In genomic region chr16:15613676-15614075, GRCh38 we compare ENCODE assay signal across 20 cellular contexts. TPM values are rescaled to one million over a fixed set of nuclear protein-coding genes. Genes with fewer than 3 reads are reported as not detected.
DNase-seq lines count a peak whose midpoint lies in the region; ATAC-seq and TF ChIP-seq lines count a peak whose summit lies in the region.
"Had no signal": no experiment of that assay in that cellular context is flagged by ENCODE, and none has a peak within 500 bp of the region (broad histone marks: within the 10 kb centered on the region; RNA-seq: fewer than 3 reads in every experiment).

No MANE protein-coding gene starts in this region.

- H3K27ac ChIP-seq in GM23338 (ENCODE audit: low read depth): no peak overlapping the region
- H3K27ac ChIP-seq in testis: no peak overlapping the region
- H3K27ac ChIP-seq: left lung, tibial nerve had no signal

- H4K20me1 ChIP-seq in GM23338 (replicated peaks; ENCODE audit: insufficient read depth): 0 out of 2 replicates have a peak, but pooled peaks cover 4% of the 10 kb centered on the region

- H3K79me2 ChIP-seq in GM23338 (replicated peaks; ENCODE audit: insufficient read depth): no peaks in the 10 kb centered on the region

- H3K4me3 ChIP-seq in GM23338: no peak overlapping the region
- no peak overlapping the region for H3K4me3 ChIP-seq in testis
- H3K4me3 ChIP-seq: left lung, tibial nerve had no signal

- DNase-seq in GM23338 (ENCODE audit: low spot score): peak; percentile 32
- peak; percentile 24 for DNase-seq in M059J (ENCODE audit: low read depth)
- no peak for DNase-seq in central memory CD8-positive, alpha-beta T cell (ENCODE audit: low spot score in 2 of 2)
- no peak for DNase-seq in nephron progenitor cell
- DNase-seq in left lobe of liver (ENCODE audit: low spot score): no peak
- no peak for DNase-seq in DMS114 treated with DMSO at 0.1 percent for 48 hours (lab: John Stamatoyannopoulos, UW; ENCODE audit: unreplicated experiment)
- no peak for DNase-seq in activated naive CD4-positive, alpha-beta T cell treated with anti-CD3 and anti-CD28 coated beads, Interleukin-2, amount 50 U/mL, for 16 hours
- no peak for DNase-seq in testis
- DNase-seq: activated gamma-delta T cell treated with Interleukin-2 at 50 U/mL for 16 hours; amygdala; CD8-positive, alpha-beta memory T cell; central memory CD4-positive, alpha-beta T cell; DMS79; erythroblast; left lung; NCI-H510A; SHP77 treated with DMSO at 0.1 percent for 48 hours; stimulated activated CD4-positive, alpha-beta T cell treated with anti-CD3 and anti-CD28 coated beads, Interleukin-4, amount 100 ng/mL, for 1 hour had no signal

- no peaks in the 10 kb centered on the region for H3F3A ChIP-seq in GM23338 (replicated peaks; ENCODE audit: low read depth)

- 89 to 93% methylated on average over 4 of the region's 4 CpGs for WGBS in testis, 2 donors

- H3K27me3 ChIP-seq in GM23338 (ENCODE audit: insufficient read depth): no peaks in the 10 kb centered on the region
- no peaks in the 10 kb centered on the region for H3K27me3 ChIP-seq in testis
- H3K27me3 ChIP-seq: left lung, tibial nerve had no signal

- intact Hi-C loops in testis (cut with DNase I; ENCODE audit: low total_unique reads): no loop called here

- no peak overlapping the region; the same call in 2 of the 3 replicates for H3K4me3 Mint-ChIP-seq in GM23338
- H3K4me3 Mint-ChIP-seq in central memory CD8-positive, alpha-beta T cell: no peak overlapping the region
- no peak overlapping the region for H3K4me3 Mint-ChIP-seq in nephron progenitor cell
- H3K4me3 Mint-ChIP-seq: CD8-positive, alpha-beta memory T cell; stimulated activated naive CD8-positive, alpha-beta T cell treated with anti-CD3 and anti-CD28 coated beads, Interleukin-15, Interleukin-2, amounts not matched to agents 100 ng/mL and 50 ng/mL, for 24 hours had no signal

- ATAC-seq in GM23338: no peak
- no peak for ATAC-seq in central memory CD8-positive, alpha-beta T cell (replicated peaks; ENCODE audit: extremely low read depth, poor library complexity, severe bottlenecking)
- no peak for ATAC-seq in left lobe of liver
- ATAC-seq: left lung had no signal

- H3K9me2 ChIP-seq in GM23338 (ENCODE audit: insufficient read depth): no peaks in the 10 kb centered on the region

- H3K9me3 Mint-ChIP-seq in GM23338 (no peaks in the 10 kb centered on the region), nephron progenitor cell (no peaks in the 10 kb centered on the region)
- H3K9me3 Mint-ChIP-seq in central memory CD8-positive, alpha-beta T cell: no peaks in the 10 kb centered on the region
- H3K9me3 Mint-ChIP-seq: CD8-positive, alpha-beta memory T cell; stimulated activated naive CD8-positive, alpha-beta T cell treated with anti-CD3 and anti-CD28 coated beads, Interleukin-15, Interleukin-2, amounts not matched to agents 100 ng/mL and 50 ng/mL, for 24 hours had no signal

- no peak for TF ChIP-seq POLR2A in testis (IDR thresholded peaks at IDR 0.05)

- H3K4me1 ChIP-seq in GM23338 (ENCODE audit: insufficient read depth) (no peaks in the 10 kb centered on the region), testis (no peaks in the 10 kb centered on the region)
- H3K4me1 ChIP-seq: left lung, tibial nerve had no signal

- TF ChIP-seq CTCF in GM23338 (conservative IDR thresholded peaks at IDR 0.05; ENCODE audit: low read depth in 2 of 2) (no peak), nephron progenitor cell (IDR thresholded peaks at IDR 0.05) (no peak), testis (IDR thresholded peaks at IDR 0.05) (no peak)

- H3K4me2 ChIP-seq in GM23338: no peak overlapping the region

- H3K36me3 ChIP-seq in GM23338 (ENCODE audit: insufficient read depth) (peaks cover 33% of the 10 kb centered on the region), testis (ENCODE audit: low read depth, missing control alignments) (no peaks in the 10 kb centered on the region)

- no peak overlapping the region for H2AFZ ChIP-seq in GM23338

- H3K27me3 Mint-ChIP-seq in GM23338 (ENCODE audit: insufficient read depth, low read depth, poor library complexity) (no peaks in the 10 kb centered on the region), nephron progenitor cell (ENCODE audit: low read depth, poor library complexity) (no peaks in the 10 kb centered on the region)
- no peaks in the 10 kb centered on the region for H3K27me3 Mint-ChIP-seq in central memory CD8-positive, alpha-beta T cell
- H3K27me3 Mint-ChIP-seq: CD8-positive, alpha-beta memory T cell; stimulated activated naive CD8-positive, alpha-beta T cell treated with anti-CD3 and anti-CD28 coated beads, Interleukin-15, Interleukin-2, amounts not matched to agents 100 ng/mL and 50 ng/mL, for 24 hours had no signal

- H3K27ac Mint-ChIP-seq in GM23338 (no peak overlapping the region), nephron progenitor cell (peak overlapping the region; percentile 7)
- peak overlapping the region; percentile 74 for H3K27ac Mint-ChIP-seq in central memory CD8-positive, alpha-beta T cell (ENCODE audit: low read depth)
- H3K27ac Mint-ChIP-seq: stimulated activated naive CD8-positive, alpha-beta T cell treated with anti-CD3 and anti-CD28 coated beads, Interleukin-15, Interleukin-2, amounts not matched to agents 100 ng/mL and 50 ng/mL, for 24 hours had no signal

- no peaks in the 10 kb centered on the region for H3K9me3 ChIP-seq in testis
- H3K9me3 ChIP-seq: left lung, tibial nerve had no signal

- H3K4me1 Mint-ChIP-seq in GM23338 (no peaks in the 10 kb centered on the region), nephron progenitor cell (peaks cover 5% of the 10 kb centered on the region)
- H3K4me1 Mint-ChIP-seq in central memory CD8-positive, alpha-beta T cell: no peaks in the 10 kb centered on the region
- H3K4me1 Mint-ChIP-seq: CD8-positive, alpha-beta memory T cell had no signal

- H3K36me3 Mint-ChIP-seq in GM23338 (ENCODE audit: low read depth) (peaks cover 64% of the 10 kb centered on the region), nephron progenitor cell (ENCODE audit: low read depth) (peaks cover 83% of the 10 kb centered on the region)
- H3K36me3 Mint-ChIP-seq in central memory CD8-positive, alpha-beta T cell (ENCODE audit: insufficient read depth): peaks cover 79% of the 10 kb centered on the region

TF ChIP-seq in GM23338, 12 proteins besides CTCF, POLR2A, EP300 and RAD21 (continues in another document):
- TF ChIP-seq EZH2 (IDR thresholded peaks at IDR 0.05; ENCODE audit: low read depth, unreplicated experiment) (no peak), POLR2AphosphoS5 (IDR thresholded peaks at IDR 0.05; ENCODE audit: low read depth) (no peak), ZNF331 (CRISPR knock-in tag; IDR thresholded peaks at IDR 0.05; ENCODE audit: low read depth) (no peak), EZH2phosphoT487 (IDR thresholded peaks at IDR 0.05; ENCODE audit: unreplicated experiment) (no peak), ZNF114 (CRISPR knock-in tag; IDR thresholded peaks at IDR 0.05) (no peak), STAT1 (IDR thresholded peaks at IDR 0.05; ENCODE audit: unreplicated experiment) (no peak), NANOG (IDR thresholded peaks at IDR 0.05; ENCODE audit: borderline replicate concordance) (no peak)

RNA-seq across cellular contexts. Expression of gene MARF1, which starts 29.3 kb away (rescaled TPM):
- 11.0 and 16.0 TPM in 2 replicates for total RNA-seq in GM23338 (2014; rRNA removed; shearing (Covaris generic))
- 7.0 and 8.3 TPM in 2 replicates for polyA plus RNA-seq in GM23338 (2016; fragmentation: Nextera tagmentation; extraction: Ambion mirVana)
- 11.7 and 13.8 TPM in 2 replicates for total RNA-seq in M059J (2014; rRNA removed; shearing (Covaris generic))
- total RNA-seq in left lobe of liver: 31.8 TPM
- total RNA-seq in testis: 10 to 100 TPM; 49.7 to 57.9 TPM
- 30.9 TPM for polyA plus RNA-seq in testis (ENCODE audit: insufficient read depth, low read depth, low replicate concordance)

RNA-seq across cellular contexts. Expression of gene NDE1, which starts 36.4 kb away (rescaled TPM):
- 22.9 and 28.7 TPM in 2 replicates for total RNA-seq in GM23338 (2014; rRNA removed; shearing (Covaris generic))
- polyA plus RNA-seq in GM23338 (2016; fragmentation: Nextera tagmentation; extraction: Ambion mirVana) (11.1 and 13.0 TPM in 2 replicates), testis (ENCODE audit: insufficient read depth, low read depth, low replicate concordance) (45.2 TPM)
- total RNA-seq in M059J (2014; rRNA removed; shearing (Covaris generic)): 57.7 and 78.6 TPM in 2 replicates
- total RNA-seq in left lobe of liver (3.4 TPM), testis (10 to 100 TPM; 51.6 to 84.3 TPM)

Comparison
In these comparisons a context has a peak if more than half of its experiments do, and no peak if none do; other contexts are left out.
1. DNase-seq: peak in GM23338 (single experiment) and M059J (single experiment); none in central memory CD8-positive, alpha-beta T cell (0 of 2), nephron progenitor cell (single experiment), left lobe of liver (single experiment), DMS114 treated with DMSO at 0.1 percent for 48 hours (single experiment), activated naive CD4-positive, alpha-beta T cell treated with anti-CD3 and anti-CD28 coated beads, Interleukin-2, amount 50 U/mL, for 16 hours (single experiment) and testis (single experiment).